ENCODE assay signal across 1 cellular context in the genomic region with DNA sequence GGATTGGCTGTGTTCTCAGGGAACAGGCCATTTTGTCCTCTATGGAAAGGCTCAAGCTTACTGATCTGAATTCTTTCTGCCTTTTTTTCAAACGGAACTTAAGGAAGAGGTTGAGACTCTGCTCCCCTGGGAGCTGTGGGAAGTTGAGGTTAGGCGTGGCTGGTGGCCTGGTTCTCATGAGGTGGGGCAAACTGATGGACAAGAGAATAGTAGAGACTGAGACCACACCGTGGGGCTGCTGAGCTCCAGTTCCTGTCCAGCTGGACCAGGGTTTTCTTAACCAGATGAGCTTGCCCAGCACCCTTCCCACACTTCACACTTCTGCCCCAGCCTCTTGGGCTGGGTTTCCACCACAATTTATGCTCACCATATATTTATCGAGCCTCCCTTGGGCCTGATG.
TF ChIP-seq lines count a peak whose summit lies in the region.

No MANE protein-coding gene starts in this region.

TF ChIP-seq in GM12878, 131 proteins besides CTCF, POLR2A, EP300 and RAD21:
- TF ChIP-seq NR2C2 (IDR thresholded peaks at IDR 0.05; ENCODE audit: borderline replicate concordance, control insufficient read depth, insufficient read length, low read depth), result no peak
- TF ChIP-seq MEF2A (IDR thresholded peaks at IDR 0.05; ENCODE audit: insufficient read depth, low read depth, low read length), result no peak
- no peak for TF ChIP-seq BRCA1 (IDR thresholded peaks at IDR 0.05; ENCODE audit: low read depth, low read length)
- TF ChIP-seq MYC (IDR thresholded peaks at IDR 0.05; ENCODE audit: insufficient read depth, insufficient read length, insufficient replicate concordance, low read length, severe bottlenecking), result no peak
- TF ChIP-seq SMC3 (IDR thresholded peaks at IDR 0.05; ENCODE audit: borderline replicate concordance, low read length), result no peak
- no peak for TF ChIP-seq SUPT20H (IDR thresholded peaks at IDR 0.05; ENCODE audit: borderline replicate concordance, control insufficient read depth, low read depth, low read length)
- no peak for TF ChIP-seq MYB (IDR thresholded peaks at IDR 0.05; ENCODE audit: borderline replicate concordance, low read depth, low read length)
- TF ChIP-seq, protein P1, sequence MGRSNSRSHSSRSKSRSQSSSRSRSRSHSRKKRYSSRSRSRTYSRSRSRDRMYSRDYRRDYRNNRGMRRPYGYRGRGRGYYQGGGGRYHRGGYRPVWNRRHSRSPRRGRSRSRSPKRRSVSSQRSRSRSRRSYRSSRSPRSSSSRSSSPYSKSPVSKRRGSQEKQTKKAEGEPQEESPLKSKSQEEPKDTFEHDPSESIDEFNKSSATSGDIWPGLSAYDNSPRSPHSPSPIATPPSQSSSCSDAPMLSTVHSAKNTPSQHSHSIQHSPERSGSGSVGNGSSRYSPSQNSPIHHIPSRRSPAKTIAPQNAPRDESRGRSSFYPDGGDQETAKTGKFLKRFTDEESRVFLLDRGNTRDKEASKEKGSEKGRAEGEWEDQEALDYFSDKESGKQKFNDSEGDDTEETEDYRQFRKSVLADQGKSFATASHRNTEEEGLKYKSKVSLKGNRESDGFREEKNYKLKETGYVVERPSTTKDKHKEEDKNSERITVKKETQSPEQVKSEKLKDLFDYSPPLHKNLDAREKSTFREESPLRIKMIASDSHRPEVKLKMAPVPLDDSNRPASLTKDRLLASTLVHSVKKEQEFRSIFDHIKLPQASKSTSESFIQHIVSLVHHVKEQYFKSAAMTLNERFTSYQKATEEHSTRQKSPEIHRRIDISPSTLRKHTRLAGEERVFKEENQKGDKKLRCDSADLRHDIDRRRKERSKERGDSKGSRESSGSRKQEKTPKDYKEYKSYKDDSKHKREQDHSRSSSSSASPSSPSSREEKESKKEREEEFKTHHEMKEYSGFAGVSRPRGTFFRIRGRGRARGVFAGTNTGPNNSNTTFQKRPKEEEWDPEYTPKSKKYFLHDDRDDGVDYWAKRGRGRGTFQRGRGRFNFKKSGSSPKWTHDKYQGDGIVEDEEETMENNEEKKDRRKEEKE (IDR thresholded peaks at IDR 0.05), result no peak
- no peak for TF ChIP-seq YBX1 (IDR thresholded peaks at IDR 0.05)
- no peak for TF ChIP-seq FOXM1 (IDR thresholded peaks at IDR 0.05; ENCODE audit: low read depth, low read length)
- no peak for TF ChIP-seq TCF12 (IDR thresholded peaks at IDR 0.05; ENCODE audit: low read depth, low read length)
- TF ChIP-seq TCF7 (IDR thresholded peaks at IDR 0.05; ENCODE audit: borderline replicate concordance), result no peak
- no peak for TF ChIP-seq MTA3 (IDR thresholded peaks at IDR 0.05; ENCODE audit: borderline replicate concordance, low read length)
- no peak for TF ChIP-seq POLR2AphosphoS5 (IDR thresholded peaks at IDR 0.05; ENCODE audit: low read length)
